Comparison of ENCODE assay signal across 3 cellular contexts in genomic region chr5:75723378-75723777, GRCh38.
A peak's percentile ranks its signal among the peaks of the same experiment; 100 is the strongest.
TF ChIP-seq lines count a peak whose summit lies in the region.

No MANE protein-coding gene starts in this region.

TF ChIP-seq in SK-N-SH, 30 proteins besides CTCF, POLR2A, EP300 and RAD21 (continued from another document):
- no peak for TF ChIP-seq USF2 (IDR thresholded peaks at IDR 0.05; ENCODE audit: borderline replicate concordance, low read depth, low read length)
- TF ChIP-seq RXRA (IDR thresholded peaks at IDR 0.05; ENCODE audit: borderline replicate concordance, low read depth), result no peak
- no peak for TF ChIP-seq JUND (IDR thresholded peaks at IDR 0.05)
- TF ChIP-seq TCF12 (IDR thresholded peaks at IDR 0.05), result no peak

TF ChIP-seq in HEK293, 187 proteins besides CTCF, POLR2A, EP300 and RAD21 (continued from another document):
- no peak for TF ChIP-seq ZNF639 (tag by site-specific recombination; IDR thresholded peaks at IDR 0.05)
- no peak for TF ChIP-seq SCRT1 (tag by site-specific recombination; IDR thresholded peaks at IDR 0.05; ENCODE audit: borderline replicate concordance)
- TF ChIP-seq GLI2 (tag by site-specific recombination; IDR thresholded peaks at IDR 0.05; ENCODE audit: borderline replicate concordance, low read depth), result no peak
- no peak for TF ChIP-seq ZFHX2 (tag by site-specific recombination; conservative IDR thresholded peaks at IDR 0.05)
- TF ChIP-seq, protein P1, sequence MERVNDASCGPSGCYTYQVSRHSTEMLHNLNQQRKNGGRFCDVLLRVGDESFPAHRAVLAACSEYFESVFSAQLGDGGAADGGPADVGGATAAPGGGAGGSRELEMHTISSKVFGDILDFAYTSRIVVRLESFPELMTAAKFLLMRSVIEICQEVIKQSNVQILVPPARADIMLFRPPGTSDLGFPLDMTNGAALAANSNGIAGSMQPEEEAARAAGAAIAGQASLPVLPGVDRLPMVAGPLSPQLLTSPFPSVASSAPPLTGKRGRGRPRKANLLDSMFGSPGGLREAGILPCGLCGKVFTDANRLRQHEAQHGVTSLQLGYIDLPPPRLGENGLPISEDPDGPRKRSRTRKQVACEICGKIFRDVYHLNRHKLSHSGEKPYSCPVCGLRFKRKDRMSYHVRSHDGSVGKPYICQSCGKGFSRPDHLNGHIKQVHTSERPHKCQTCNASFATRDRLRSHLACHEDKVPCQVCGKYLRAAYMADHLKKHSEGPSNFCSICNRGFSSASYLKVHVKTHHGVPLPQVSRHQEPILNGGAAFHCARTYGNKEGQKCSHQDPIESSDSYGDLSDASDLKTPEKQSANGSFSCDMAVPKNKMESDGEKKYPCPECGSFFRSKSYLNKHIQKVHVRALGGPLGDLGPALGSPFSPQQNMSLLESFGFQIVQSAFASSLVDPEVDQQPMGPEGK (tag by site-specific recombination; IDR thresholded peaks at IDR 0.05), result no peak
TF ChIP-seq in HEK293: peak in this region for 1.

TF ChIP-seq in K562, 482 proteins besides CTCF, POLR2A, EP300 and RAD21 (continued from another document):
- TF ChIP-seq RBM25 (IDR thresholded peaks at IDR 0.05; ENCODE audit: low read depth, low read length, severe bottlenecking) (peak; percentile 33), BCOR (IDR thresholded peaks at IDR 0.05) (0 out of 2 replicates have a peak, but pooled peaks have one; percentile 31)
